ENCODE assay signal across 1 cellular context in genomic region chr1:205749826-205750682, GRCh38.
A peak's percentile ranks its signal among the peaks of the same experiment; 100 is the strongest.
TF ChIP-seq lines count a peak whose summit lies in the region.

A gene with protein sequence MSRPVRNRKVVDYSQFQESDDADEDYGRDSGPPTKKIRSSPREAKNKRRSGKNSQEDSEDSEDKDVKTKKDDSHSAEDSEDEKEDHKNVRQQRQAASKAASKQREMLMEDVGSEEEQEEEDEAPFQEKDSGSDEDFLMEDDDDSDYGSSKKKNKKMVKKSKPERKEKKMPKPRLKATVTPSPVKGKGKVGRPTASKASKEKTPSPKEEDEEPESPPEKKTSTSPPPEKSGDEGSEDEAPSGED (minus strand): TSS chr1:205750182. CDS start chr1:205749973, 209 bp downstream.

TF ChIP-seq in K562, 482 proteins besides CTCF, POLR2A, EP300 and RAD21 (continued from another document and continues in another):
- TF ChIP-seq, protein P1, sequence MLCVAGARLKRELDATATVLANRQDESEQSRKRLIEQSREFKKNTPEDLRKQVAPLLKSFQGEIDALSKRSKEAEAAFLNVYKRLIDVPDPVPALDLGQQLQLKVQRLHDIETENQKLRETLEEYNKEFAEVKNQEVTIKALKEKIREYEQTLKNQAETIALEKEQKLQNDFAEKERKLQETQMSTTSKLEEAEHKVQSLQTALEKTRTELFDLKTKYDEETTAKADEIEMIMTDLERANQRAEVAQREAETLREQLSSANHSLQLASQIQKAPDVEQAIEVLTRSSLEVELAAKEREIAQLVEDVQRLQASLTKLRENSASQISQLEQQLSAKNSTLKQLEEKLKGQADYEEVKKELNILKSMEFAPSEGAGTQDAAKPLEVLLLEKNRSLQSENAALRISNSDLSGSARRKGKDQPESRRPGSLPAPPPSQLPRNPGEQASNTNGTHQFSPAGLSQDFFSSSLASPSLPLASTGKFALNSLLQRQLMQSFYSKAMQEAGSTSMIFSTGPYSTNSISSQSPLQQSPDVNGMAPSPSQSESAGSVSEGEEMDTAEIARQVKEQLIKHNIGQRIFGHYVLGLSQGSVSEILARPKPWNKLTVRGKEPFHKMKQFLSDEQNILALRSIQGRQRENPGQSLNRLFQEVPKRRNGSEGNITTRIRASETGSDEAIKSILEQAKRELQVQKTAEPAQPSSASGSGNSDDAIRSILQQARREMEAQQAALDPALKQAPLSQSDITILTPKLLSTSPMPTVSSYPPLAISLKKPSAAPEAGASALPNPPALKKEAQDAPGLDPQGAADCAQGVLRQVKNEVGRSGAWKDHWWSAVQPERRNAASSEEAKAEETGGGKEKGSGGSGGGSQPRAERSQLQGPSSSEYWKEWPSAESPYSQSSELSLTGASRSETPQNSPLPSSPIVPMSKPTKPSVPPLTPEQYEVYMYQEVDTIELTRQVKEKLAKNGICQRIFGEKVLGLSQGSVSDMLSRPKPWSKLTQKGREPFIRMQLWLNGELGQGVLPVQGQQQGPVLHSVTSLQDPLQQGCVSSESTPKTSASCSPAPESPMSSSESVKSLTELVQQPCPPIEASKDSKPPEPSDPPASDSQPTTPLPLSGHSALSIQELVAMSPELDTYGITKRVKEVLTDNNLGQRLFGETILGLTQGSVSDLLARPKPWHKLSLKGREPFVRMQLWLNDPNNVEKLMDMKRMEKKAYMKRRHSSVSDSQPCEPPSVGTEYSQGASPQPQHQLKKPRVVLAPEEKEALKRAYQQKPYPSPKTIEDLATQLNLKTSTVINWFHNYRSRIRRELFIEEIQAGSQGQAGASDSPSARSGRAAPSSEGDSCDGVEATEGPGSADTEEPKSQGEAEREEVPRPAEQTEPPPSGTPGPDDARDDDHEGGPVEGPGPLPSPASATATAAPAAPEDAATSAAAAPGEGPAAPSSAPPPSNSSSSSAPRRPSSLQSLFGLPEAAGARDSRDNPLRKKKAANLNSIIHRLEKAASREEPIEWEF (CRISPR knock-in tag; IDR thresholded peaks at IDR 0.05): no peak; the same call in 1 of the 2 replicates
- no peak for TF ChIP-seq ZNF408 (CRISPR knock-in tag; IDR thresholded peaks at IDR 0.05; ENCODE audit: low read depth)
- peak; percentile 94 for TF ChIP-seq E2F1 (CRISPR knock-in tag; IDR thresholded peaks at IDR 0.05)
- peak; percentile 93 for TF ChIP-seq LARP7 (IDR thresholded peaks at IDR 0.05)
- no peak for TF ChIP-seq PPARD (CRISPR knock-in tag; IDR thresholded peaks at IDR 0.05)
- TF ChIP-seq KAT7 (CRISPR knock-in tag; IDR thresholded peaks at IDR 0.05; ENCODE audit: borderline replicate concordance): 0 out of 2 replicates have a peak, but pooled peaks have one; percentile 6
- TF ChIP-seq ZNF431 (CRISPR knock-in tag; IDR thresholded peaks at IDR 0.05): no peak
- TF ChIP-seq, protein P2, sequence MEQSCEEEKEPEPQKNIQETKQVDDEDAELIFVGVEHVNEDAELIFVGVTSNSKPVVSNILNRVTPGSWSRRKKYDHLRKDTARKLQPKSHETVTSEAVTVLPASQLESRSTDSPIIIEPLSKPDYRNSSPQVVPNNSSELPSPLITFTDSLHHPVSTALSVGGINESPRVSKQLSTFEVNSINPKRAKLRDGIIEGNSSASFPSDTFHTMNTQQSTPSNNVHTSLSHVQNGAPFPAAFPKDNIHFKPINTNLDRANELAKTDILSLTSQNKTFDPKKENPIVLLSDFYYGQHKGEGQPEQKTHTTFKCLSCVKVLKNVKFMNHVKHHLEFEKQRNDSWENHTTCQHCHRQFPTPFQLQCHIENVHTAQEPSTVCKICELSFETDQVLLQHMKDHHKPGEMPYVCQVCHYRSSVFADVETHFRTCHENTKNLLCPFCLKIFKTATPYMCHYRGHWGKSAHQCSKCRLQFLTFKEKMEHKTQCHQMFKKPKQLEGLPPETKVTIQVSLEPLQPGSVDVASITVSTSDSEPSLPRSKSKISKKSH (CRISPR knock-in tag; IDR thresholded peaks at IDR 0.05): no peak
- TF ChIP-seq BHLHE40 (IDR thresholded peaks at IDR 0.05; ENCODE audit: low read length): peak; percentile 20; the same call in 1 of the 2 replicates
- TF ChIP-seq, protein P3, sequence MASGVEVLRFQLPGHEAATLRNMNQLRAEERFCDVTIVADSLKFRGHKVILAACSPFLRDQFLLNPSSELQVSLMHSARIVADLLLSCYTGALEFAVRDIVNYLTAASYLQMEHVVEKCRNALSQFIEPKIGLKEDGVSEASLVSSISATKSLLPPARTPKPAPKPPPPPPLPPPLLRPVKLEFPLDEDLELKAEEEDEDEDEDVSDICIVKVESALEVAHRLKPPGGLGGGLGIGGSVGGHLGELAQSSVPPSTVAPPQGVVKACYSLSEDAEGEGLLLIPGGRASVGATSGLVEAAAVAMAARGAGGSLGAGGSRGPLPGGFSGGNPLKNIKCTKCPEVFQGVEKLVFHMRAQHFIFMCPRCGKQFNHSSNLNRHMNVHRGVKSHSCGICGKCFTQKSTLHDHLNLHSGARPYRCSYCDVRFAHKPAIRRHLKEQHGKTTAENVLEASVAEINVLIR (CRISPR knock-in tag; IDR thresholded peaks at IDR 0.05): peak; percentile 78
- TF ChIP-seq SRSF7 (optimal IDR thresholded peaks at IDR 0.05; ENCODE audit: low read depth, low read length): no peak
- TF ChIP-seq E2F3 (CRISPR knock-in tag; IDR thresholded peaks at IDR 0.05): peak; percentile 98
- TF ChIP-seq, protein P4, sequence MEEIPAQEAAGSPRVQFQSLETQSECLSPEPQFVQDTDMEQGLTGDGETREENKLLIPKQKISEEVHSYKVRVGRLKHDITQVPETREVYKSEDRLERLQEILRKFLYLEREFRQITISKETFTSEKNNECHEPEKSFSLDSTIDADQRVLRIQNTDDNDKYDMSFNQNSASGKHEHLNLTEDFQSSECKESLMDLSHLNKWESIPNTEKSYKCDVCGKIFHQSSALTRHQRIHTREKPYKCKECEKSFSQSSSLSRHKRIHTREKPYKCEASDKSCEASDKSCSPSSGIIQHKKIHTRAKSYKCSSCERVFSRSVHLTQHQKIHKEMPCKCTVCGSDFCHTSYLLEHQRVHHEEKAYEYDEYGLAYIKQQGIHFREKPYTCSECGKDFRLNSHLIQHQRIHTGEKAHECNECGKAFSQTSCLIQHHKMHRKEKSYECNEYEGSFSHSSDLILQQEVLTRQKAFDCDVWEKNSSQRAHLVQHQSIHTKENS (CRISPR knock-in tag; IDR thresholded peaks at IDR 0.05): no peak
- TF ChIP-seq TCF15 (CRISPR knock-in tag; IDR thresholded peaks at IDR 0.05): no peak
- TF ChIP-seq, protein P5, sequence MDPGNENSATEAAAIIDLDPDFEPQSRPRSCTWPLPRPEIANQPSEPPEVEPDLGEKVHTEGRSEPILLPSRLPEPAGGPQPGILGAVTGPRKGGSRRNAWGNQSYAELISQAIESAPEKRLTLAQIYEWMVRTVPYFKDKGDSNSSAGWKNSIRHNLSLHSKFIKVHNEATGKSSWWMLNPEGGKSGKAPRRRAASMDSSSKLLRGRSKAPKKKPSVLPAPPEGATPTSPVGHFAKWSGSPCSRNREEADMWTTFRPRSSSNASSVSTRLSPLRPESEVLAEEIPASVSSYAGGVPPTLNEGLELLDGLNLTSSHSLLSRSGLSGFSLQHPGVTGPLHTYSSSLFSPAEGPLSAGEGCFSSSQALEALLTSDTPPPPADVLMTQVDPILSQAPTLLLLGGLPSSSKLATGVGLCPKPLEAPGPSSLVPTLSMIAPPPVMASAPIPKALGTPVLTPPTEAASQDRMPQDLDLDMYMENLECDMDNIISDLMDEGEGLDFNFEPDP (CRISPR knock-in tag; IDR thresholded peaks at IDR 0.05): no peak
- TF ChIP-seq CBX2 (IDR thresholded peaks at IDR 0.05; ENCODE audit: insufficient read depth, low read length, poor library complexity, severe bottlenecking): no peak
- TF ChIP-seq POLR3A (IDR thresholded peaks at IDR 0.05; ENCODE audit: borderline replicate concordance, extremely low read depth, insufficient read depth, insufficient read length): no peak
- TF ChIP-seq MTA3 (IDR thresholded peaks at IDR 0.05; ENCODE audit: borderline replicate concordance): peak; percentile 54; the same call in 1 of the 2 replicates
- peak; percentile 58; the same call in 1 of the 2 replicates for TF ChIP-seq NFXL1 (CRISPR knock-in tag; IDR thresholded peaks at IDR 0.05)
- no peak for TF ChIP-seq KAT2B (IDR thresholded peaks at IDR 0.05; ENCODE audit: low read depth, low read length)
- TF ChIP-seq, protein P6, sequence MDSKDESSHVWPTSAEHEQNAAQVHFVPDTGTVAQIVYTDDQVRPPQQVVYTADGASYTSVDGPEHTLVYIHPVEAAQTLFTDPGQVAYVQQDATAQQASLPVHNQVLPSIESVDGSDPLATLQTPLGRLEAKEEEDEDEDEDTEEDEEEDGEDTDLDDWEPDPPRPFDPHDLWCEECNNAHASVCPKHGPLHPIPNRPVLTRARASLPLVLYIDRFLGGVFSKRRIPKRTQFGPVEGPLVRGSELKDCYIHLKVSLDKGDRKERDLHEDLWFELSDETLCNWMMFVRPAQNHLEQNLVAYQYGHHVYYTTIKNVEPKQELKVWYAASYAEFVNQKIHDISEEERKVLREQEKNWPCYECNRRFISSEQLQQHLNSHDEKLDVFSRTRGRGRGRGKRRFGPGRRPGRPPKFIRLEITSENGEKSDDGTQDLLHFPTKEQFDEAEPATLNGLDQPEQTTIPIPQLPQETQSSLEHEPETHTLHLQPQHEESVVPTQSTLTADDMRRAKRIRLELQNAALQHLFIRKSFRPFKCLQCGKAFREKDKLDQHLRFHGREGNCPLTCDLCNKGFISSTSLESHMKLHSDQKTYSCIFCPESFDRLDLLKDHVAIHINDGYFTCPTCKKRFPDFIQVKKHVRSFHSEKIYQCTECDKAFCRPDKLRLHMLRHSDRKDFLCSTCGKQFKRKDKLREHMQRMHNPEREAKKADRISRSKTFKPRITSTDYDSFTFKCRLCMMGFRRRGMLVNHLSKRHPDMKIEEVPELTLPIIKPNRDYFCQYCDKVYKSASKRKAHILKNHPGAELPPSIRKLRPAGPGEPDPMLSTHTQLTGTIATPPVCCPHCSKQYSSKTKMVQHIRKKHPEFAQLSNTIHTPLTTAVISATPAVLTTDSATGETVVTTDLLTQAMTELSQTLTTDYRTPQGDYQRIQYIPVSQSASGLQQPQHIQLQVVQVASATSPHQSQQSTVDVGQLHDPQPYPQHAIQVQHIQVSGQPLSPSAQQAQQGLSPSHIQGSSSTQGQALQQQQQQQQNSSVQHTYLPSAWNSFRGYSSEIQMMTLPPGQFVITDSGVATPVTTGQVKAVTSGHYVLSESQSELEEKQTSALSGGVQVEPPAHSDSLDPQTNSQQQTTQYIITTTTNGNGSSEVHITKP (IDR thresholded peaks at IDR 0.05; ENCODE audit: partially characterized antibody): peak; percentile 70
- no peak for TF ChIP-seq TCF7L2 (IDR thresholded peaks at IDR 0.05; ENCODE audit: low read depth, low read length)
- TF ChIP-seq POU5F1 (IDR thresholded peaks at IDR 0.05; ENCODE audit: borderline replicate concordance, low read depth, low read length, partially characterized antibody): no peak
- TF ChIP-seq ZBTB1 (CRISPR knock-in tag; IDR thresholded peaks at IDR 0.05; ENCODE audit: borderline replicate concordance, low read depth): no peak
- TF ChIP-seq, protein P7, sequence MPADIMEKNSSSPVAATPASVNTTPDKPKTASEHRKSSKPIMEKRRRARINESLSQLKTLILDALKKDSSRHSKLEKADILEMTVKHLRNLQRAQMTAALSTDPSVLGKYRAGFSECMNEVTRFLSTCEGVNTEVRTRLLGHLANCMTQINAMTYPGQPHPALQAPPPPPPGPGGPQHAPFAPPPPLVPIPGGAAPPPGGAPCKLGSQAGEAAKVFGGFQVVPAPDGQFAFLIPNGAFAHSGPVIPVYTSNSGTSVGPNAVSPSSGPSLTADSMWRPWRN (IDR thresholded peaks at IDR 0.05; ENCODE audit: low read depth): peak; percentile 30; the same call in 1 of the 2 replicates
- TF ChIP-seq, protein P8, sequence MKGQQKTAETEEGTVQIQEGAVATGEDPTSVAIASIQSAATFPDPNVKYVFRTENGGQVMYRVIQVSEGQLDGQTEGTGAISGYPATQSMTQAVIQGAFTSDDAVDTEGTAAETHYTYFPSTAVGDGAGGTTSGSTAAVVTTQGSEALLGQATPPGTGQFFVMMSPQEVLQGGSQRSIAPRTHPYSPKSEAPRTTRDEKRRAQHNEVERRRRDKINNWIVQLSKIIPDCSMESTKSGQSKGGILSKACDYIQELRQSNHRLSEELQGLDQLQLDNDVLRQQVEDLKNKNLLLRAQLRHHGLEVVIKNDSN (CRISPR knock-in tag; IDR thresholded peaks at IDR 0.05): no peak
- TF ChIP-seq ZKSCAN8 (CRISPR knock-in tag; IDR thresholded peaks at IDR 0.05): no peak
- TF ChIP-seq RFX5 (IDR thresholded peaks at IDR 0.05; ENCODE audit: low read depth, low read length): no peak
- no peak for TF ChIP-seq PTBP1 (IDR thresholded peaks at IDR 0.05; ENCODE audit: low read depth, low read length)
- no peak for TF ChIP-seq SMARCA5 (IDR thresholded peaks at IDR 0.05)
- TF ChIP-seq FIP1L1 (IDR thresholded peaks at IDR 0.05; ENCODE audit: low read depth, low read length, poor library complexity, severe bottlenecking): no peak
- peak; percentile 73 for TF ChIP-seq TAF1 (IDR thresholded peaks at IDR 0.05; ENCODE audit: control insufficient read depth, extremely low read depth, insufficient read depth, low read length, severe bottlenecking)
- TF ChIP-seq ZNF766 (CRISPR knock-in tag; conservative IDR thresholded peaks at IDR 0.05): peak; percentile 39
- TF ChIP-seq, protein P9, sequence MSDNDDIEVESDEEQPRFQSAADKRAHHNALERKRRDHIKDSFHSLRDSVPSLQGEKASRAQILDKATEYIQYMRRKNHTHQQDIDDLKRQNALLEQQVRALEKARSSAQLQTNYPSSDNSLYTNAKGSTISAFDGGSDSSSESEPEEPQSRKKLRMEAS (CRISPR knock-in tag; IDR thresholded peaks at IDR 0.05): peak; percentile 60
- TF ChIP-seq ZNF695 (CRISPR knock-in tag; IDR thresholded peaks at IDR 0.05): no peak
- TF ChIP-seq CHD4 (IDR thresholded peaks at IDR 0.05; ENCODE audit: insufficient read depth, insufficient replicate concordance, low read depth, low read length, poor library complexity, severe bottlenecking): no peak
- TF ChIP-seq MCM3 (IDR thresholded peaks at IDR 0.05): no peak
- peak; percentile 99 for TF ChIP-seq EP400 (IDR thresholded peaks at IDR 0.05)
- no peak for TF ChIP-seq STAT5B (CRISPR knock-in tag; IDR thresholded peaks at IDR 0.05)
- TF ChIP-seq GABPA (tag; conservative IDR thresholded peaks at IDR 0.05; ENCODE audit: low read depth): peak; percentile 35; the same call in 1 of the 2 replicates
- TF ChIP-seq, protein P10, sequence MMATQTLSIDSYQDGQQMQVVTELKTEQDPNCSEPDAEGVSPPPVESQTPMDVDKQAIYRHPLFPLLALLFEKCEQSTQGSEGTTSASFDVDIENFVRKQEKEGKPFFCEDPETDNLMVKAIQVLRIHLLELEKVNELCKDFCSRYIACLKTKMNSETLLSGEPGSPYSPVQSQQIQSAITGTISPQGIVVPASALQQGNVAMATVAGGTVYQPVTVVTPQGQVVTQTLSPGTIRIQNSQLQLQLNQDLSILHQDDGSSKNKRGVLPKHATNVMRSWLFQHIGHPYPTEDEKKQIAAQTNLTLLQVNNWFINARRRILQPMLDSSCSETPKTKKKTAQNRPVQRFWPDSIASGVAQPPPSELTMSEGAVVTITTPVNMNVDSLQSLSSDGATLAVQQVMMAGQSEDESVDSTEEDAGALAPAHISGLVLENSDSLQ (IDR thresholded peaks at IDR 0.05): peak; percentile 64
- TF ChIP-seq ZNF232 (CRISPR knock-in tag; IDR thresholded peaks at IDR 0.05): no peak
